1 cellular context compared by ENCODE assay signal in the genomic region with DNA sequence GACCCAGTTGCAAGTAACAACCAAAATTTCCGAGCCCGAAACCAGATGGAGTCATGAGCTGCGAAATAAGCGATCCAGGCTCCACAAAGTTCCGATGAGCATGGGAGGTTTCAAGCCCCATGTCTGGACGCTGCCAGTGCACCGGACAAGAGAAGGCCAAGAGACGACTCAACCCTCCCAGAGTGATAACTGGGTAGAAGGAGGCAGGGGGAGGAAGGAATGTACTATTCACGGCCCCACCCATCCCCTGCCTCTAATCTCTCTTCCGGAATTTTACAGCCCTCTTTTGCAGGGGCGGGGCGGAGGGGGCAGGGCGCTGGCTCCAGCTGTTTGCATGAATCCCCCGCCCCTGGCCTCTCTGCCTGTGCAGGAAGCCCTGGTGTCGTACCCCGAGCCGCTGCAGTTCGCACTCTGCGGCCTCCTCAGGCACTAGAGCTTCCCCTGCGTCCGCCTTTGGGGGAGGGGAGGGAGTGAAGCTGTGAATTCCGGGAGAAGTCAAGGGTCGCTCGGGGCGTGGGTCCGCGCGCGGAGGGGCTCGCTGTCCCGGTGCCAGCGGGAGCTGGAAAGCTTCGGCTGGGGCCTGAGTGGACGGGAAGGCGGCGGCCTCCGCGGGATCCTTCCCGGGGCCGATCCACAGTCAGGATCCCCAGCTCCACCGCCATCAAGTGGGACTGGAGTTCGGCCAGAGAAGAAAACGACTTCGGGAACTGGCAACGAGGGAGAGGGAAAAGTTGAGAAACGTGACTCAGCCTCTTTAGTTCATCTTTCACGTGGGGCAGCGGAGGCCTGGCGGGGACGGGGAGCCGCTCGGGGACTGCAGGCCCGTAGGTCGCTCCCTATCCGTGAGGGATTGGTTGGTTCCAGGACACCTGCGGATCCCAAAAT.
TF ChIP-seq lines count a peak whose summit lies in the region.

No MANE protein-coding gene starts in this region.

TF ChIP-seq in K562, 482 proteins besides CTCF, POLR2A, EP300 and RAD21 (continued from another document and continues in another):
- TF ChIP-seq, protein P1, sequence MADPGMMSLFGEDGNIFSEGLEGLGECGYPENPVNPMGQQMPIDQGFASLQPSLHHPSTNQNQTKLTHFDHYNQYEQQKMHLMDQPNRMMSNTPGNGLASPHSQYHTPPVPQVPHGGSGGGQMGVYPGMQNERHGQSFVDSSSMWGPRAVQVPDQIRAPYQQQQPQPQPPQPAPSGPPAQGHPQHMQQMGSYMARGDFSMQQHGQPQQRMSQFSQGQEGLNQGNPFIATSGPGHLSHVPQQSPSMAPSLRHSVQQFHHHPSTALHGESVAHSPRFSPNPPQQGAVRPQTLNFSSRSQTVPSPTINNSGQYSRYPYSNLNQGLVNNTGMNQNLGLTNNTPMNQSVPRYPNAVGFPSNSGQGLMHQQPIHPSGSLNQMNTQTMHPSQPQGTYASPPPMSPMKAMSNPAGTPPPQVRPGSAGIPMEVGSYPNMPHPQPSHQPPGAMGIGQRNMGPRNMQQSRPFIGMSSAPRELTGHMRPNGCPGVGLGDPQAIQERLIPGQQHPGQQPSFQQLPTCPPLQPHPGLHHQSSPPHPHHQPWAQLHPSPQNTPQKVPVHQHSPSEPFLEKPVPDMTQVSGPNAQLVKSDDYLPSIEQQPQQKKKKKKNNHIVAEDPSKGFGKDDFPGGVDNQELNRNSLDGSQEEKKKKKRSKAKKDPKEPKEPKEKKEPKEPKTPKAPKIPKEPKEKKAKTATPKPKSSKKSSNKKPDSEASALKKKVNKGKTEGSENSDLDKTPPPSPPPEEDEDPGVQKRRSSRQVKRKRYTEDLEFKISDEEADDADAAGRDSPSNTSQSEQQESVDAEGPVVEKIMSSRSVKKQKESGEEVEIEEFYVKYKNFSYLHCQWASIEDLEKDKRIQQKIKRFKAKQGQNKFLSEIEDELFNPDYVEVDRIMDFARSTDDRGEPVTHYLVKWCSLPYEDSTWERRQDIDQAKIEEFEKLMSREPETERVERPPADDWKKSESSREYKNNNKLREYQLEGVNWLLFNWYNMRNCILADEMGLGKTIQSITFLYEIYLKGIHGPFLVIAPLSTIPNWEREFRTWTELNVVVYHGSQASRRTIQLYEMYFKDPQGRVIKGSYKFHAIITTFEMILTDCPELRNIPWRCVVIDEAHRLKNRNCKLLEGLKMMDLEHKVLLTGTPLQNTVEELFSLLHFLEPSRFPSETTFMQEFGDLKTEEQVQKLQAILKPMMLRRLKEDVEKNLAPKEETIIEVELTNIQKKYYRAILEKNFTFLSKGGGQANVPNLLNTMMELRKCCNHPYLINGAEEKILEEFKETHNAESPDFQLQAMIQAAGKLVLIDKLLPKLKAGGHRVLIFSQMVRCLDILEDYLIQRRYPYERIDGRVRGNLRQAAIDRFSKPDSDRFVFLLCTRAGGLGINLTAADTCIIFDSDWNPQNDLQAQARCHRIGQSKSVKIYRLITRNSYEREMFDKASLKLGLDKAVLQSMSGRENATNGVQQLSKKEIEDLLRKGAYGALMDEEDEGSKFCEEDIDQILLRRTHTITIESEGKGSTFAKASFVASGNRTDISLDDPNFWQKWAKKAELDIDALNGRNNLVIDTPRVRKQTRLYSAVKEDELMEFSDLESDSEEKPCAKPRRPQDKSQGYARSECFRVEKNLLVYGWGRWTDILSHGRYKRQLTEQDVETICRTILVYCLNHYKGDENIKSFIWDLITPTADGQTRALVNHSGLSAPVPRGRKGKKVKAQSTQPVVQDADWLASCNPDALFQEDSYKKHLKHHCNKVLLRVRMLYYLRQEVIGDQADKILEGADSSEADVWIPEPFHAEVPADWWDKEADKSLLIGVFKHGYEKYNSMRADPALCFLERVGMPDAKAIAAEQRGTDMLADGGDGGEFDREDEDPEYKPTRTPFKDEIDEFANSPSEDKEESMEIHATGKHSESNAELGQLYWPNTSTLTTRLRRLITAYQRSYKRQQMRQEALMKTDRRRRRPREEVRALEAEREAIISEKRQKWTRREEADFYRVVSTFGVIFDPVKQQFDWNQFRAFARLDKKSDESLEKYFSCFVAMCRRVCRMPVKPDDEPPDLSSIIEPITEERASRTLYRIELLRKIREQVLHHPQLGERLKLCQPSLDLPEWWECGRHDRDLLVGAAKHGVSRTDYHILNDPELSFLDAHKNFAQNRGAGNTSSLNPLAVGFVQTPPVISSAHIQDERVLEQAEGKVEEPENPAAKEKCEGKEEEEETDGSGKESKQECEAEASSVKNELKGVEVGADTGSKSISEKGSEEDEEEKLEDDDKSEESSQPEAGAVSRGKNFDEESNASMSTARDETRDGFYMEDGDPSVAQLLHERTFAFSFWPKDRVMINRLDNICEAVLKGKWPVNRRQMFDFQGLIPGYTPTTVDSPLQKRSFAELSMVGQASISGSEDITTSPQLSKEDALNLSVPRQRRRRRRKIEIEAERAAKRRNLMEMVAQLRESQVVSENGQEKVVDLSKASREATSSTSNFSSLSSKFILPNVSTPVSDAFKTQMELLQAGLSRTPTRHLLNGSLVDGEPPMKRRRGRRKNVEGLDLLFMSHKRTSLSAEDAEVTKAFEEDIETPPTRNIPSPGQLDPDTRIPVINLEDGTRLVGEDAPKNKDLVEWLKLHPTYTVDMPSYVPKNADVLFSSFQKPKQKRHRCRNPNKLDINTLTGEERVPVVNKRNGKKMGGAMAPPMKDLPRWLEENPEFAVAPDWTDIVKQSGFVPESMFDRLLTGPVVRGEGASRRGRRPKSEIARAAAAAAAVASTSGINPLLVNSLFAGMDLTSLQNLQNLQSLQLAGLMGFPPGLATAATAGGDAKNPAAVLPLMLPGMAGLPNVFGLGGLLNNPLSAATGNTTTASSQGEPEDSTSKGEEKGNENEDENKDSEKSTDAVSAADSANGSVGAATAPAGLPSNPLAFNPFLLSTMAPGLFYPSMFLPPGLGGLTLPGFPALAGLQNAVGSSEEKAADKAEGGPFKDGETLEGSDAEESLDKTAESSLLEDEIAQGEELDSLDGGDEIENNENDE (IDR thresholded peaks at IDR 0.05; ENCODE audit: low read depth, low read length), result no peak
- TF ChIP-seq FOXJ2 (tag; IDR thresholded peaks at IDR 0.05) (peak; percentile 82), CSDE1 (IDR thresholded peaks at IDR 0.05) (peak in 1 of 2 experiments; percentile 51; a peak in 1 of 4 replicates), BRD4 (IDR thresholded peaks at IDR 0.05) (peak; percentile 97; the same call in 1 of the 2 replicates), PHF20 (IDR thresholded peaks at IDR 0.05; ENCODE audit: partially characterized antibody) (peak; percentile 55), TARDBP (IDR thresholded peaks at IDR 0.05) (peak; percentile 81), SRSF3 (IDR thresholded peaks at IDR 0.05; ENCODE audit: insufficient read depth, low read length) (no peak), HNRNPUL1 (IDR thresholded peaks at IDR 0.05; ENCODE audit: low read length) (no peak), ZC3H11A (IDR thresholded peaks at IDR 0.05; ENCODE audit: low read depth, low read length) (no peak), SMARCA4 (IDR thresholded peaks at IDR 0.05) (peak; percentile 85), ZNF146 (CRISPR knock-in tag; IDR thresholded peaks at IDR 0.05; ENCODE audit: unreplicated experiment) (no peak), TEAD2 (tag; IDR thresholded peaks at IDR 0.05) (peak; percentile 84), ZFP30 (CRISPR knock-in tag; IDR thresholded peaks at IDR 0.05; ENCODE audit: borderline replicate concordance) (no peak), NFYB (IDR thresholded peaks at IDR 0.05; ENCODE audit: extremely low read depth, insufficient read length) (no peak), ZNF408 (CRISPR knock-in tag; IDR thresholded peaks at IDR 0.05; ENCODE audit: low read depth) (no peak), JUNB (CRISPR knock-in tag; conservative IDR thresholded peaks at IDR 0.05) (no peak), ZNF436 (CRISPR knock-in tag; IDR thresholded peaks at IDR 0.05) (no peak), U2AF2 (optimal IDR thresholded peaks at IDR 0.05; ENCODE audit: low read depth, low read length) (no peak)
- TF ChIP-seq, protein P2, sequence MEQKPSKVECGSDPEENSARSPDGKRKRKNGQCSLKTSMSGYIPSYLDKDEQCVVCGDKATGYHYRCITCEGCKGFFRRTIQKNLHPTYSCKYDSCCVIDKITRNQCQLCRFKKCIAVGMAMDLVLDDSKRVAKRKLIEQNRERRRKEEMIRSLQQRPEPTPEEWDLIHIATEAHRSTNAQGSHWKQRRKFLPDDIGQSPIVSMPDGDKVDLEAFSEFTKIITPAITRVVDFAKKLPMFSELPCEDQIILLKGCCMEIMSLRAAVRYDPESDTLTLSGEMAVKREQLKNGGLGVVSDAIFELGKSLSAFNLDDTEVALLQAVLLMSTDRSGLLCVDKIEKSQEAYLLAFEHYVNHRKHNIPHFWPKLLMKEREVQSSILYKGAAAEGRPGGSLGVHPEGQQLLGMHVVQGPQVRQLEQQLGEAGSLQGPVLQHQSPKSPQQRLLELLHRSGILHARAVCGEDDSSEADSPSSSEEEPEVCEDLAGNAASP (IDR thresholded peaks at IDR 0.05), result no peak
- TF ChIP-seq, protein P3, sequence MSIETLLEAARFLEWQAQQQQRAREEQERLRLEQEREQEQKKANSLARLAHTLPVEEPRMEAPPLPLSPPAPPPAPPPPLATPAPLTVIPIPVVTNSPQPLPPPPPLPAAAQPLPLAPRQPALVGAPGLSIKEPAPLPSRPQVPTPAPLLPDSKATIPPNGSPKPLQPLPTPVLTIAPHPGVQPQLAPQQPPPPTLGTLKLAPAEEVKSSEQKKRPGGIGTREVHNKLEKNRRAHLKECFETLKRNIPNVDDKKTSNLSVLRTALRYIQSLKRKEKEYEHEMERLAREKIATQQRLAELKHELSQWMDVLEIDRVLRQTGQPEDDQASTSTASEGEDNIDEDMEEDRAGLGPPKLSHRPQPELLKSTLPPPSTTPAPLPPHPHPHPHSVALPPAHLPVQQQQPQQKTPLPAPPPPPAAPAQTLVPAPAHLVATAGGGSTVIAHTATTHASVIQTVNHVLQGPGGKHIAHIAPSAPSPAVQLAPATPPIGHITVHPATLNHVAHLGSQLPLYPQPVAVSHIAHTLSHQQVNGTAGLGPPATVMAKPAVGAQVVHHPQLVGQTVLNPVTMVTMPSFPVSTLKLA (conservative IDR thresholded peaks at IDR 0.05), result peak; percentile 66 to 89
- TF ChIP-seq, protein P4, sequence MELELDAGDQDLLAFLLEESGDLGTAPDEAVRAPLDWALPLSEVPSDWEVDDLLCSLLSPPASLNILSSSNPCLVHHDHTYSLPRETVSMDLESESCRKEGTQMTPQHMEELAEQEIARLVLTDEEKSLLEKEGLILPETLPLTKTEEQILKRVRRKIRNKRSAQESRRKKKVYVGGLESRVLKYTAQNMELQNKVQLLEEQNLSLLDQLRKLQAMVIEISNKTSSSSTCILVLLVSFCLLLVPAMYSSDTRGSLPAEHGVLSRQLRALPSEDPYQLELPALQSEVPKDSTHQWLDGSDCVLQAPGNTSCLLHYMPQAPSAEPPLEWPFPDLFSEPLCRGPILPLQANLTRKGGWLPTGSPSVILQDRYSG (tag; conservative IDR thresholded peaks at IDR 0.05; ENCODE audit: low read depth), result peak; percentile 75; the same call in 1 of the 2 replicates
- TF ChIP-seq, protein P5, sequence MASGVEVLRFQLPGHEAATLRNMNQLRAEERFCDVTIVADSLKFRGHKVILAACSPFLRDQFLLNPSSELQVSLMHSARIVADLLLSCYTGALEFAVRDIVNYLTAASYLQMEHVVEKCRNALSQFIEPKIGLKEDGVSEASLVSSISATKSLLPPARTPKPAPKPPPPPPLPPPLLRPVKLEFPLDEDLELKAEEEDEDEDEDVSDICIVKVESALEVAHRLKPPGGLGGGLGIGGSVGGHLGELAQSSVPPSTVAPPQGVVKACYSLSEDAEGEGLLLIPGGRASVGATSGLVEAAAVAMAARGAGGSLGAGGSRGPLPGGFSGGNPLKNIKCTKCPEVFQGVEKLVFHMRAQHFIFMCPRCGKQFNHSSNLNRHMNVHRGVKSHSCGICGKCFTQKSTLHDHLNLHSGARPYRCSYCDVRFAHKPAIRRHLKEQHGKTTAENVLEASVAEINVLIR (CRISPR knock-in tag; IDR thresholded peaks at IDR 0.05), result no peak
- TF ChIP-seq, protein P6, sequence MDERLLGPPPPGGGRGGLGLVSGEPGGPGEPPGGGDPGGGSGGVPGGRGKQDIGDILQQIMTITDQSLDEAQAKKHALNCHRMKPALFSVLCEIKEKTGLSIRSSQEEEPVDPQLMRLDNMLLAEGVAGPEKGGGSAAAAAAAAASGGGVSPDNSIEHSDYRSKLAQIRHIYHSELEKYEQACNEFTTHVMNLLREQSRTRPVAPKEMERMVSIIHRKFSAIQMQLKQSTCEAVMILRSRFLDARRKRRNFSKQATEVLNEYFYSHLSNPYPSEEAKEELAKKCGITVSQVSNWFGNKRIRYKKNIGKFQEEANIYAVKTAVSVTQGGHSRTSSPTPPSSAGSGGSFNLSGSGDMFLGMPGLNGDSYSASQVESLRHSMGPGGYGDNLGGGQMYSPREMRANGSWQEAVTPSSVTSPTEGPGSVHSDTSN (CRISPR knock-in tag; IDR thresholded peaks at IDR 0.05; ENCODE audit: low read depth), result no peak
- TF ChIP-seq, protein P6 (tag; conservative IDR thresholded peaks at IDR 0.05; ENCODE audit: low read depth), result no peak
- TF ChIP-seq, protein P7, sequence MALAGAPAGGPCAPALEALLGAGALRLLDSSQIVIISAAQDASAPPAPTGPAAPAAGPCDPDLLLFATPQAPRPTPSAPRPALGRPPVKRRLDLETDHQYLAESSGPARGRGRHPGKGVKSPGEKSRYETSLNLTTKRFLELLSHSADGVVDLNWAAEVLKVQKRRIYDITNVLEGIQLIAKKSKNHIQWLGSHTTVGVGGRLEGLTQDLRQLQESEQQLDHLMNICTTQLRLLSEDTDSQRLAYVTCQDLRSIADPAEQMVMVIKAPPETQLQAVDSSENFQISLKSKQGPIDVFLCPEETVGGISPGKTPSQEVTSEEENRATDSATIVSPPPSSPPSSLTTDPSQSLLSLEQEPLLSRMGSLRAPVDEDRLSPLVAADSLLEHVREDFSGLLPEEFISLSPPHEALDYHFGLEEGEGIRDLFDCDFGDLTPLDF (CRISPR knock-in tag; IDR thresholded peaks at IDR 0.05), result no peak
